10 cellular contexts compared by ENCODE assay signal in genomic region chr12:64457036-64457435, GRCh38. TPM values are rescaled to one million over a fixed set of nuclear protein-coding genes. Genes with fewer than 3 reads are reported as not detected.
DNase-seq lines count a peak whose midpoint lies in the region; ATAC-seq, FAIRE-seq and TF ChIP-seq lines count a peak whose summit lies in the region.
"Had no signal": no experiment of that assay in that cellular context is flagged by ENCODE, and none has a peak within 500 bp of the region (broad histone marks: within the 10 kb centered on the region; RNA-seq: fewer than 3 reads in every experiment).

No MANE protein-coding gene starts in this region.

- ATAC-seq in HepG2 (no peak), upper lobe of left lung (ENCODE audit: low FRiP score in 2 of 2) (no peak)

- no peak for TF ChIP-seq POLR2A in HepG2 (IDR thresholded peaks at IDR 0.05; ENCODE audit: insufficient read depth in 1 of 2, low read depth in 2 of 2, low read length in 2 of 2)
- no peak for TF ChIP-seq POLR2A in upper lobe of left lung (IDR thresholded peaks at IDR 0.05)

- peaks cover 55% of the 10 kb centered on the region for H3K4me1 Mint-ChIP-seq in activated CD4-positive, alpha-beta memory T cell treated with anti-CD3 and anti-CD28 coated beads for 36 hours (ENCODE audit: low read depth)

- peak overlapping the region; percentile 63 for H3K27ac Mint-ChIP-seq in activated CD4-positive, alpha-beta memory T cell treated with anti-CD3 and anti-CD28 coated beads for 36 hours

- peaks cover 66% of the 10 kb centered on the region for H3K79me2 ChIP-seq in HepG2 (ENCODE audit: insufficient read depth, low read length)

- DNase-seq in HepG2 (ENCODE audit: low spot score), result no peak
- DNase-seq in activated CD4-positive, alpha-beta memory T cell treated with anti-CD3 and anti-CD28 coated beads for 36 hours, result peak; percentile 67
- peak; percentile 41 for DNase-seq in fibroblast of villous mesenchyme (ENCODE audit: low read depth)
- DNase-seq in upper lobe of left lung, result no peak
- DNase-seq in AG08395 (ENCODE audit: low spot score), result no peak
- no peak for DNase-seq in DMS153 (lab: John Stamatoyannopoulos, UW)
- no peak for DNase-seq in SW480 (ENCODE audit: low spot score)

- H3K36me3 ChIP-seq in liver (ENCODE audit: control insufficient read depth in 4 of 4, insufficient read depth in 3 of 4, low read depth in 1 of 4, low read length in 3 of 4), result peaks cover 0 to 12% (median 1%) of the 10 kb centered on the region in 4 donors
- H3K36me3 ChIP-seq in HepG2 (replicated peaks in 1 of 2; ENCODE audit: control insufficient read depth in 1 of 2, insufficient read depth in 2 of 2, low read length in 2 of 2), result peaks cover 2 to 16% of the 10 kb centered on the region in 2 experiments
- peaks cover 0 to 21% (median 4%) of the 10 kb centered on the region in 4 donors for H3K36me3 ChIP-seq in upper lobe of left lung

- H3K4me1 ChIP-seq in liver (ENCODE audit: control insufficient read depth in 4 of 4, insufficient read depth in 4 of 4, low read length in 3 of 4), result peaks cover 10 to 22% (median 15%) of the 10 kb centered on the region in 4 donors
- H3K4me1 ChIP-seq in HepG2 (ENCODE audit: insufficient read depth, low read length), result peaks cover 60% of the 10 kb centered on the region
- peaks cover 28 to 51% (median 41%) of the 10 kb centered on the region in 4 donors for H3K4me1 ChIP-seq in upper lobe of left lung

- WGBS in liver, result 64% methylated on average over 6 of the region's 6 CpGs
- WGBS in HepG2 (ENCODE audit: low lambda C conversion rate), result 77% methylated on average over 6 of the region's 6 CpGs
- 43 to 45% methylated on average over 6 of the region's 6 CpGs for WGBS in upper lobe of left lung, 2 donors

- TF ChIP-seq CTCF in liver (IDR thresholded peaks at IDR 0.05; ENCODE audit: low read depth, low read length, missing input control) (no peak), HepG2 (CRISPR knock-in tag; IDR thresholded peaks at IDR 0.05) (no peak), fibroblast of villous mesenchyme (IDR thresholded peaks at IDR 0.05; ENCODE audit: insufficient read depth, low read depth, low read length) (no peak), upper lobe of left lung (IDR thresholded peaks at IDR 0.05) (no peak)

- no peak overlapping the region for H3K9ac ChIP-seq in liver (ENCODE audit: low read depth in 1 of 2, low read length in 2 of 2)
- no peak overlapping the region for H3K9ac ChIP-seq in HepG2 (ENCODE audit: insufficient read depth, low read depth, low read length)
- H3K9ac ChIP-seq: BLaER1 had no signal

- H3K4me3 Mint-ChIP-seq in activated CD4-positive, alpha-beta memory T cell treated with anti-CD3 and anti-CD28 coated beads for 36 hours, result no peak overlapping the region

- POLR2A ChIA-PET in HepG2 (lab: Yijun Ruan, JAX), result no interaction called here
- POLR2A ChIA-PET in activated CD4-positive, alpha-beta memory T cell treated with anti-CD3 and anti-CD28 coated beads for 36 hours (lab: Charles Lee), result interaction anchor here (0.7 to 1.5 kb wide), 3 partner anchors 25 to 53 kb away, joined by 3 to 5 read pairs (median 4); partner anchors contain the start of gene XPOT

- H3K27me3 ChIP-seq in liver (ENCODE audit: control insufficient read depth in 4 of 4, insufficient read depth in 4 of 4, low read length in 3 of 4), result no peaks in the 10 kb centered on the region
- H3K27me3 ChIP-seq in HepG2 (ENCODE audit: control insufficient read depth in 1 of 2, insufficient read depth in 2 of 2, low read length in 2 of 2), result no peaks in the 10 kb centered on the region
- H3K27me3 ChIP-seq in upper lobe of left lung, result no peaks in the 10 kb centered on the region
- H3K27me3 ChIP-seq: BLaER1 had no signal

- no peaks in the 10 kb centered on the region for H3K9me3 ChIP-seq in liver (ENCODE audit: control insufficient read depth in 4 of 4, low read length in 3 of 4)
- H3K9me3 ChIP-seq in HepG2 (ENCODE audit: low read length), result no peaks in the 10 kb centered on the region
- H3K9me3 ChIP-seq in upper lobe of left lung, result no peaks in the 10 kb centered on the region
- H3K9me3 ChIP-seq: BLaER1 had no signal

- intact Hi-C loops in HepG2 (cut with micrococcal nuclease; ENCODE audit: unreplicated experiment), result no loop called here
- intact Hi-C loops in activated CD4-positive, alpha-beta memory T cell treated with anti-CD3 and anti-CD28 coated beads for 36 hours (cut with micrococcal nuclease), result loop anchor here (1.0 to 5.0 kb wide), 2 partner anchors 53 to 225 kb away; partner anchors contain the start of gene XPOT

- CTCF ChIA-PET in HepG2 (lab: Yijun Ruan, JAX; ENCODE audit: low intra/inter-chr PET ratio, low total read pairs), result no interaction called here
- CTCF ChIA-PET in activated CD4-positive, alpha-beta memory T cell treated with anti-CD3 and anti-CD28 coated beads for 36 hours (lab: Charles Lee), result no interaction called here

- no peak for TF ChIP-seq RAD21 in liver (IDR thresholded peaks at IDR 0.05)
- no peak for TF ChIP-seq RAD21 in HepG2 (CRISPR knock-in tag; IDR thresholded peaks at IDR 0.05)

- peaks cover 21% of the 10 kb centered on the region for H3K36me3 Mint-ChIP-seq in activated CD4-positive, alpha-beta memory T cell treated with anti-CD3 and anti-CD28 coated beads for 36 hours

- no TSS peak for BruUV-seq in HepG2 (replicated peaks; lab: Mats Ljungman, UMichigan)

- H2AFZ ChIP-seq in HepG2 (ENCODE audit: low read length), result no peak overlapping the region

- H3K4me2 ChIP-seq in HepG2 (ENCODE audit: low read depth, low read length), result no peak overlapping the region
- H3K4me2 ChIP-seq: BLaER1 had no signal

- in situ Hi-C loops in HepG2 (cut with HindIII; ENCODE audit: extremely low pct_ligation_motif_present, low pct_unique_long_range_greater_than_20kb), result no loop called here

- no peak for TF ChIP-seq EP300 in HepG2 (IDR thresholded peaks at IDR 0.05; ENCODE audit: low read depth in 2 of 2, low read length in 2 of 2)
- TF ChIP-seq EP300 in HepG2 (CRISPR knock-in tag; IDR thresholded peaks at IDR 0.05; ENCODE audit: borderline replicate concordance), result no peak
- TF ChIP-seq EP300 in upper lobe of left lung (IDR thresholded peaks at IDR 0.05), result no peak

- H3K4me3 ChIP-seq in liver (ENCODE audit: low read depth in 1 of 3, low read length in 3 of 3) (no peak overlapping the region), HepG2 (replicated peaks in 1 of 3; ENCODE audit: insufficient read depth in 1 of 3, low read depth in 2 of 3, low read length in 3 of 3) (no peak overlapping the region), fibroblast of villous mesenchyme (ENCODE audit: low read depth, low read length) (no peak overlapping the region), upper lobe of left lung (no peak overlapping the region)
- H3K4me3 ChIP-seq: BLaER1 had no signal

- H3K27ac ChIP-seq in liver (ENCODE audit: low read depth in 1 of 2, low read length in 2 of 2) (peak overlapping the region; percentile 16 to 56), HepG2 (ENCODE audit: extremely low read length, insufficient read depth, low read length) (no peak overlapping the region), upper lobe of left lung (peak overlapping the region; percentile 33 to 86 (median 64))
- H3K27ac ChIP-seq: BLaER1 had no signal

- H4K20me1 ChIP-seq in HepG2 (ENCODE audit: insufficient read depth, low read length), result peaks cover 5% of the 10 kb centered on the region; the same call in 1 of the 2 replicates

- no peak for FAIRE-seq in HepG2 (lab: Jason Lieb, UNC)
- FAIRE-seq: GM18507 had no signal

- H3K9me3 Mint-ChIP-seq in activated CD4-positive, alpha-beta memory T cell treated with anti-CD3 and anti-CD28 coated beads for 36 hours, result no peaks in the 10 kb centered on the region

- no peaks in the 10 kb centered on the region for H3K27me3 Mint-ChIP-seq in activated CD4-positive, alpha-beta memory T cell treated with anti-CD3 and anti-CD28 coated beads for 36 hours

RNA-seq across cellular contexts. Expression of gene TBK1, which starts 5.1 kb away (rescaled TPM):
- 10 to 100 TPM; 16.7 to 20.7 TPM for total RNA-seq in liver
- 10 to 100 TPM in 1 of 2 donors, 1 to 10 TPM in 1; 7.6 to 11.1 TPM for polyA plus RNA-seq in liver
- total RNA-seq in HepG2 (2016; rRNA removed; fragmentation: Illumina TruSeq; extraction: Trizol), result 25.2 and 35.1 TPM in 2 replicates
- 4.1 and 5.1 TPM in 2 replicates for total RNA-seq in HepG2 (2016; cell fraction: cytosol; rRNA removed; fragmentation: Illumina TruSeq; extraction: Trizol; ENCODE audit: low read depth)
- 26.1 and 35.7 TPM in 2 replicates for total RNA-seq in HepG2 (2016; cell fraction: insoluble cytoplasmic fraction; rRNA removed; fragmentation: Illumina TruSeq; extraction: Trizol)
- total RNA-seq in HepG2 (2016; cell fraction: membrane; rRNA removed; fragmentation: Illumina TruSeq; extraction: Trizol), result 9.1 and 10.7 TPM in 2 replicates
- 27.9 and 29.9 TPM in 2 replicates for total RNA-seq in HepG2 (2016; cell fraction: nucleus; rRNA removed; fragmentation: Illumina TruSeq; extraction: Trizol)
- 7.4 and 10.3 TPM in 2 replicates for polyA plus RNA-seq in HepG2 (2011; rRNA removed)
- 2.6 and 4.7 TPM in 2 replicates for polyA plus RNA-seq in HepG2 (2011; cell fraction: cytosol; rRNA removed)
- 5.4 and 7.0 TPM in 2 replicates for polyA plus RNA-seq in HepG2 (2011; cell fraction: nucleus; rRNA removed)
- polyA plus RNA-seq in HepG2 (2012), result 11.9 and 14.4 TPM in 2 replicates
- 1.2 and 1.5 TPM in 2 replicates for polyA plus RNA-seq in HepG2 (2016; cell fraction: cytosol; fragmentation: Illumina TruSeq; extraction: Trizol; ENCODE audit: low read depth)
- 30.1 and 30.9 TPM in 2 replicates for polyA plus RNA-seq in HepG2 (2016; cell fraction: insoluble cytoplasmic fraction; fragmentation: Illumina TruSeq; extraction: Trizol; ENCODE audit: low read depth)
- polyA plus RNA-seq in HepG2 (2016; cell fraction: membrane; fragmentation: Illumina TruSeq; extraction: Trizol; ENCODE audit: low read depth), result 3.0 and 3.8 TPM in 2 replicates
- polyA plus RNA-seq in HepG2 (2016; cell fraction: nucleus; fragmentation: Illumina TruSeq; extraction: Trizol; ENCODE audit: insufficient read depth, low read depth), result 36.9 and 38.5 TPM in 2 replicates
- 2.3 and 5.9 TPM in 2 replicates for polyA minus RNA-seq in HepG2 (2011; rRNA and poly(A)+ RNA removed; ENCODE audit: low replicate concordance)
- 6.1 and 6.8 TPM in 2 replicates for polyA minus RNA-seq in HepG2 (2011; cell fraction: cytosol; rRNA and poly(A)+ RNA removed)
- 33.8 and 36.3 TPM in 2 replicates for polyA minus RNA-seq in HepG2 (2011; cell fraction: nucleus; rRNA and poly(A)+ RNA removed)
- 10 to 100 TPM; 21.7 to 23.4 TPM for total RNA-seq in activated CD4-positive, alpha-beta memory T cell treated with anti-CD3 and anti-CD28 coated beads for 36 hours
- total RNA-seq in fibroblast of villous mesenchyme, result 33.2 and 47.5 TPM in 2 replicates
- 10 to 100 TPM; 12.9 to 49.0 (median 16.7) TPM for total RNA-seq in upper lobe of left lung

RNA-seq across cellular contexts. Expression of gene XPOT, which starts 52.8 kb away (rescaled TPM):
- 10 to 100 TPM; 23.4 to 44.8 TPM for total RNA-seq in liver
- polyA plus RNA-seq in liver, result 10 to 100 TPM; 16.7 to 24.3 TPM
- 102 and 136 TPM in 2 replicates for total RNA-seq in HepG2 (2016; rRNA removed; fragmentation: Illumina TruSeq; extraction: Trizol)
- 23.9 and 24.7 TPM in 2 replicates for total RNA-seq in HepG2 (2016; cell fraction: cytosol; rRNA removed; fragmentation: Illumina TruSeq; extraction: Trizol; ENCODE audit: low read depth)
- total RNA-seq in HepG2 (2016; cell fraction: insoluble cytoplasmic fraction; rRNA removed; fragmentation: Illumina TruSeq; extraction: Trizol), result 99.3 and 127 TPM in 2 replicates
- total RNA-seq in HepG2 (2016; cell fraction: membrane; rRNA removed; fragmentation: Illumina TruSeq; extraction: Trizol), result 103 and 117 TPM in 2 replicates
- total RNA-seq in HepG2 (2016; cell fraction: nucleus; rRNA removed; fragmentation: Illumina TruSeq; extraction: Trizol), result 72.8 and 91.5 TPM in 2 replicates
- 91.8 and 93.8 TPM in 2 replicates for polyA plus RNA-seq in HepG2 (2011; rRNA removed)
- polyA plus RNA-seq in HepG2 (2011; cell fraction: cytosol; rRNA removed), result 23.5 and 43.5 TPM in 2 replicates
- 97.9 and 118 TPM in 2 replicates for polyA plus RNA-seq in HepG2 (2011; cell fraction: nucleus; rRNA removed)
- 76.4 and 91.1 TPM in 2 replicates for polyA plus RNA-seq in HepG2 (2012)
- 17.9 and 20.0 TPM in 2 replicates for polyA plus RNA-seq in HepG2 (2016; cell fraction: cytosol; fragmentation: Illumina TruSeq; extraction: Trizol; ENCODE audit: low read depth)
- polyA plus RNA-seq in HepG2 (2016; cell fraction: insoluble cytoplasmic fraction; fragmentation: Illumina TruSeq; extraction: Trizol; ENCODE audit: low read depth), result 102 and 111 TPM in 2 replicates
- polyA plus RNA-seq in HepG2 (2016; cell fraction: membrane; fragmentation: Illumina TruSeq; extraction: Trizol; ENCODE audit: low read depth), result 57.5 and 60.6 TPM in 2 replicates
- polyA plus RNA-seq in HepG2 (2016; cell fraction: nucleus; fragmentation: Illumina TruSeq; extraction: Trizol; ENCODE audit: insufficient read depth, low read depth), result 113 and 120 TPM in 2 replicates
- polyA minus RNA-seq in HepG2 (2011; rRNA and poly(A)+ RNA removed; ENCODE audit: low replicate concordance), result 45.0 and 86.1 TPM in 2 replicates
- polyA minus RNA-seq in HepG2 (2011; cell fraction: cytosol; rRNA and poly(A)+ RNA removed), result 65.4 and 79.8 TPM in 2 replicates
- polyA minus RNA-seq in HepG2 (2011; cell fraction: nucleus; rRNA and poly(A)+ RNA removed), result 166 and 207 TPM in 2 replicates
- total RNA-seq in activated CD4-positive, alpha-beta memory T cell treated with anti-CD3 and anti-CD28 coated beads for 36 hours, result 100 to 1,000 TPM; 145 to 153 TPM
- 146 and 148 TPM in 2 replicates for total RNA-seq in fibroblast of villous mesenchyme
- 10 to 100 TPM; 22.0 to 72.8 (median 32.8) TPM for total RNA-seq in upper lobe of left lung

Comparison
In these comparisons a context has a peak if more than half of its experiments do, and no peak if none do; other contexts are left out.
1. DNase-seq: peak in activated CD4-positive, alpha-beta memory T cell treated with anti-CD3 and anti-CD28 coated beads for 36 hours (single experiment) and fibroblast of villous mesenchyme (single experiment); none in HepG2 (single experiment), upper lobe of left lung (0 of 2), AG08395 (single experiment), DMS153 (single experiment) and SW480 (single experiment).